1 cellular context compared by ENCODE assay signal in the genomic region with DNA sequence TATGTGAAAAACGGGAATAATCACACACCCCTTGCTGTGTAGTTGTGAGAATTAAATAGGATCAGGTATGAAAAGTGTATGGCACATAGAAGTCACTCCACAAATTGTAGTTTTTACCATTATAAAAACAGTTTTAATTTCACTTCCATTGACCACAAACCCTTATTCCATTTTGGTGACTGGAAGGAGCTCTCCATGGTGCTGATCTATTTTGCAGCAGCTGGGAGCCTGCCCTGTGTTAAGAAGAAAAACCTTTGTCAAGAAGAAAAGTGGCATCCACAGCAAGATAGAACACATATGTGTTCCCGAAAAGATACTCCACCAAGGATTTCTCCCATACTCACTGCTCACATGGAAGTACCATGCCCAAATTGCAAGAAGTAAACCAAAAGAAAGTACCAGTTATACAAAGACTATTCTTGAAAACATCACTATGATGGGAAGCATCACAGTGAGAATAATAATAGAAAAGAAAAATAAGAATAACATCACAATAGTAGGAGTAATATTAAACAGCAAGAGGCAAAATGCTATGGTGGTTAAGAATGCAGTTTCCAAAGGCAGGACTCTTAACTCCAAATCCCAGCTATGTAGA.
TF ChIP-seq lines count a peak whose summit lies in the region.

No MANE protein-coding gene starts in this region.

TF ChIP-seq in HepG2, 621 proteins besides CTCF, POLR2A, EP300 and RAD21 (continued from another document):
- TF ChIP-seq, protein P1, sequence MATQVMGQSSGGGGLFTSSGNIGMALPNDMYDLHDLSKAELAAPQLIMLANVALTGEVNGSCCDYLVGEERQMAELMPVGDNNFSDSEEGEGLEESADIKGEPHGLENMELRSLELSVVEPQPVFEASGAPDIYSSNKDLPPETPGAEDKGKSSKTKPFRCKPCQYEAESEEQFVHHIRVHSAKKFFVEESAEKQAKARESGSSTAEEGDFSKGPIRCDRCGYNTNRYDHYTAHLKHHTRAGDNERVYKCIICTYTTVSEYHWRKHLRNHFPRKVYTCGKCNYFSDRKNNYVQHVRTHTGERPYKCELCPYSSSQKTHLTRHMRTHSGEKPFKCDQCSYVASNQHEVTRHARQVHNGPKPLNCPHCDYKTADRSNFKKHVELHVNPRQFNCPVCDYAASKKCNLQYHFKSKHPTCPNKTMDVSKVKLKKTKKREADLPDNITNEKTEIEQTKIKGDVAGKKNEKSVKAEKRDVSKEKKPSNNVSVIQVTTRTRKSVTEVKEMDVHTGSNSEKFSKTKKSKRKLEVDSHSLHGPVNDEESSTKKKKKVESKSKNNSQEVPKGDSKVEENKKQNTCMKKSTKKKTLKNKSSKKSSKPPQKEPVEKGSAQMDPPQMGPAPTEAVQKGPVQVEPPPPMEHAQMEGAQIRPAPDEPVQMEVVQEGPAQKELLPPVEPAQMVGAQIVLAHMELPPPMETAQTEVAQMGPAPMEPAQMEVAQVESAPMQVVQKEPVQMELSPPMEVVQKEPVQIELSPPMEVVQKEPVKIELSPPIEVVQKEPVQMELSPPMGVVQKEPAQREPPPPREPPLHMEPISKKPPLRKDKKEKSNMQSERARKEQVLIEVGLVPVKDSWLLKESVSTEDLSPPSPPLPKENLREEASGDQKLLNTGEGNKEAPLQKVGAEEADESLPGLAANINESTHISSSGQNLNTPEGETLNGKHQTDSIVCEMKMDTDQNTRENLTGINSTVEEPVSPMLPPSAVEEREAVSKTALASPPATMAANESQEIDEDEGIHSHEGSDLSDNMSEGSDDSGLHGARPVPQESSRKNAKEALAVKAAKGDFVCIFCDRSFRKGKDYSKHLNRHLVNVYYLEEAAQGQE (IDR thresholded peaks at IDR 0.05; ENCODE audit: borderline replicate concordance in 1 of 2, low read depth in 1 of 2, low read length in 2 of 2), result peak; percentile 64 to 96
- TF ChIP-seq RXRB (CRISPR knock-in tag; IDR thresholded peaks at IDR 0.05; ENCODE audit: borderline replicate concordance) (0 out of 2 replicates have a peak, but pooled peaks have one; percentile 23), MIER2 (CRISPR knock-in tag; IDR thresholded peaks at IDR 0.05) (peak; percentile 95), ZNF644 (CRISPR knock-in tag; IDR thresholded peaks at IDR 0.05; ENCODE audit: low read depth) (0 out of 2 replicates have a peak, but pooled peaks have one; percentile 20), SP1 (IDR thresholded peaks at IDR 0.05) (no peak), SP1 (CRISPR knock-in tag; IDR thresholded peaks at IDR 0.05) (no peak), KLF6 (CRISPR knock-in tag; IDR thresholded peaks at IDR 0.05) (peak; percentile 59; the same call in 1 of the 2 replicates), ZSCAN5A (CRISPR knock-in tag; IDR thresholded peaks at IDR 0.05; ENCODE audit: borderline replicate concordance) (no peak), TSC22D2 (CRISPR knock-in tag; IDR thresholded peaks at IDR 0.05; ENCODE audit: borderline replicate concordance) (0 out of 2 replicates have a peak, but pooled peaks have one; percentile 49)
- TF ChIP-seq, protein P2, sequence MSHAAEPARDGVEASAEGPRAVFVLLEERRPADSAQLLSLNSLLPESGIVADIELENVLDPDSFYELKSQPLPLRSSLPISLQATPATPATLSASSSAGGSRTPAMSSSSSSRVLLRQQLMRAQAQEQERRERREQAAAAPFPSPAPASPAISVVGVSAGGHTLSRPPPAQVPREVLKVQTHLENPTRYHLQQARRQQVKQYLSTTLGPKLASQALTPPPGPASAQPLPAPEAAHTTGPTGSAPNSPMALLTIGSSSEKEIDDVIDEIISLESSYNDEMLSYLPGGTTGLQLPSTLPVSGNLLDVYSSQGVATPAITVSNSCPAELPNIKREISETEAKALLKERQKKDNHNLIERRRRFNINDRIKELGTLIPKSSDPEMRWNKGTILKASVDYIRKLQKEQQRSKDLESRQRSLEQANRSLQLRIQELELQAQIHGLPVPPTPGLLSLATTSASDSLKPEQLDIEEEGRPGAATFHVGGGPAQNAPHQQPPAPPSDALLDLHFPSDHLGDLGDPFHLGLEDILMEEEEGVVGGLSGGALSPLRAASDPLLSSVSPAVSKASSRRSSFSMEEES (CRISPR knock-in tag; IDR thresholded peaks at IDR 0.05), result peak; percentile 40; the same call in 1 of the 2 replicates
TF ChIP-seq in HepG2: peak in this region for 11.
